18 cellular contexts compared by ENCODE assay signal in the genomic region with DNA sequence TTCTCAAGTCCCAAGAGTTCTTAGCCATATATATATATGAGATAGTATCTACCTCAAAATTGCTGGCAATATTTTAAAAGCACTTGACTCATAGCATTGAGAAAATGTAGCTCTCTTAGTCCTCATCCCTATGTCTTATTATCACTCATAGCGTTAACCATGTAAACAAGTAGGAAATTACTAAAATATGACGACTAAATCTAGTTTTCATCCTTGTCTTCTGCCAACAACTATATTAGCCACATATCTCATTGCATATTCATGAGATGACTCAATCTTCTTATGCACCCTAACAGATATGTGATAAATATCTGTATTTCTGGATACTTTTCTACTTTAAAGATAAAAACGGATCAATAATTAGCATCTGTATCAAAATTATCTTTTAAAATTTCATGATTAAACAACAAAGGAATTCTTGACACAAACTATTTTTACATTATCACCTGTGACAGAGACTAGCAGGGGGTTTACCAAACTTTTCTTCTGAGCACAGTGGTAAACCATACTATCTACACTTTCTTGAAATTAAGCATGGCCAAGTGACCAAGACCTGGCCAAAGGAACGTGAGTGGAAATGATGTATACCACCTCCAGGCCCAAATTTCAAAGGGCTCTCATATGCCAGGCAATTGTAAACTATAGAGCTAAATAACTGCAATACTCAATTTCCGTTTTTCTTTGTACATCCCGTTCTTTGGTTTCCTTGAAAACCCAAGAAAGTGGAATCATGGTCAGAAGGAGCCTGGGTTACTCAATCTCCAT. TPM values are rescaled to one million over a fixed set of nuclear protein-coding genes. Genes with fewer than 3 reads are reported as not detected.
DNase-seq lines count a peak whose midpoint lies in the region; ATAC-seq and TF ChIP-seq lines count a peak whose summit lies in the region.
"Had no signal": no experiment of that assay in that cellular context is flagged by ENCODE, and none has a peak within 500 bp of the region (broad histone marks: within the 10 kb centered on the region; RNA-seq: fewer than 3 reads in every experiment).

No MANE protein-coding gene starts in this region.

- H3K4me3 Mint-ChIP-seq in central memory CD8-positive, alpha-beta T cell = no peak overlapping the region
- H3K4me3 Mint-ChIP-seq: CD4-positive, alpha-beta T cell; H9 had no signal

- intact Hi-C loops in thyroid gland (cut with DNase I) = no loop called here

- peaks cover 46% of the 10 kb centered on the region for H3K36me3 Mint-ChIP-seq in central memory CD8-positive, alpha-beta T cell (ENCODE audit: insufficient read depth)

- no peak for ATAC-seq in central memory CD8-positive, alpha-beta T cell (replicated peaks; ENCODE audit: extremely low read depth, poor library complexity, severe bottlenecking)
- ATAC-seq in GM21526 (IDR thresholded peaks at IDR 0.05; ENCODE audit: low FRiP score, unreplicated experiment) (no peak), GM19351 (IDR thresholded peaks at IDR 0.05; ENCODE audit: unreplicated experiment) (no peak)

- TF ChIP-seq POLR2A in thyroid gland (IDR thresholded peaks at IDR 0.05) = no peak

- no peak overlapping the region for H3K4me3 ChIP-seq in thyroid gland (replicated peaks in 1 of 3)
- H3K4me3 ChIP-seq: BLaER1 had no signal

- no peaks in the 10 kb centered on the region for H3K4me1 Mint-ChIP-seq in central memory CD8-positive, alpha-beta T cell
- H3K4me1 Mint-ChIP-seq: H9 had no signal

- DNase-seq in ELR (ENCODE audit: low read depth) (peak; percentile 40), M059J (ENCODE audit: low read depth) (peak; percentile 7), thyroid gland (no peak), NCI-H345 (lab: John Stamatoyannopoulos, UW) (no peak)
- no peak for DNase-seq in central memory CD8-positive, alpha-beta T cell (ENCODE audit: low spot score in 2 of 2)
- DNase-seq: ACHN; CD4-positive, alpha-beta T cell; COR-L47; H9; KG1; NCI-H1105 treated with DMSO at 0.1 percent for 48 hours; NCI-H2081; NCI-H2171; NCI-H524 treated with DMSO at 0.1 percent for 48 hours; Right ventricle myocardium superior had no signal

- TF ChIP-seq CTCF in thyroid gland (IDR thresholded peaks at IDR 0.05) = no peak

- H3K36me3 ChIP-seq in thyroid gland = peaks cover 0 to 11% of the 10 kb centered on the region in 2 donors

- 90 to 93% methylated on average over 6 of the region's 6 CpGs for WGBS in thyroid gland, 2 donors

- no peaks in the 10 kb centered on the region for H3K9me3 Mint-ChIP-seq in central memory CD8-positive, alpha-beta T cell
- H3K9me3 Mint-ChIP-seq: CD4-positive, alpha-beta T cell; H9 had no signal

- H3K4me1 ChIP-seq in thyroid gland = peaks cover 3 to 5% of the 10 kb centered on the region in 2 donors
- H3K4me1 ChIP-seq: BLaER1 had no signal

- peak overlapping the region; percentile 41 for H3K27ac Mint-ChIP-seq in central memory CD8-positive, alpha-beta T cell (ENCODE audit: low read depth)
- H3K27ac Mint-ChIP-seq: CD4-positive, alpha-beta T cell; H9 had no signal

- peak overlapping the region in 2 of 3 donors; percentile 18 to 29 for H3K27ac ChIP-seq in thyroid gland
- H3K27ac ChIP-seq: BLaER1 had no signal

- no peaks in the 10 kb centered on the region for H3K27me3 ChIP-seq in thyroid gland
- H3K27me3 ChIP-seq: BLaER1 had no signal

- no peaks in the 10 kb centered on the region for H3K9me3 ChIP-seq in thyroid gland
- H3K9me3 ChIP-seq: BLaER1 had no signal

- H3K27me3 Mint-ChIP-seq in central memory CD8-positive, alpha-beta T cell = no peaks in the 10 kb centered on the region
- H3K27me3 Mint-ChIP-seq: CD4-positive, alpha-beta T cell had no signal

RNA-seq across cellular contexts. Expression of a gene that starts 45.7 kb away (rescaled TPM):
- total RNA-seq in M059J (2014; rRNA removed; shearing (Covaris generic)) = 5.2 and 8.0 TPM in 2 replicates
- 10 to 100 TPM; 26.9 to 41.4 (median 36.0) TPM for total RNA-seq in thyroid gland

Comparison
In these comparisons a context has a peak if more than half of its experiments do, and no peak if none do; other contexts are left out.
1. DNase-seq: peak in ELR (single experiment) and M059J (single experiment); none in central memory CD8-positive, alpha-beta T cell (0 of 2), thyroid gland (0 of 2) and NCI-H345 (single experiment).